Comparison of ENCODE assay signal across 24 cellular contexts in the genomic region with DNA sequence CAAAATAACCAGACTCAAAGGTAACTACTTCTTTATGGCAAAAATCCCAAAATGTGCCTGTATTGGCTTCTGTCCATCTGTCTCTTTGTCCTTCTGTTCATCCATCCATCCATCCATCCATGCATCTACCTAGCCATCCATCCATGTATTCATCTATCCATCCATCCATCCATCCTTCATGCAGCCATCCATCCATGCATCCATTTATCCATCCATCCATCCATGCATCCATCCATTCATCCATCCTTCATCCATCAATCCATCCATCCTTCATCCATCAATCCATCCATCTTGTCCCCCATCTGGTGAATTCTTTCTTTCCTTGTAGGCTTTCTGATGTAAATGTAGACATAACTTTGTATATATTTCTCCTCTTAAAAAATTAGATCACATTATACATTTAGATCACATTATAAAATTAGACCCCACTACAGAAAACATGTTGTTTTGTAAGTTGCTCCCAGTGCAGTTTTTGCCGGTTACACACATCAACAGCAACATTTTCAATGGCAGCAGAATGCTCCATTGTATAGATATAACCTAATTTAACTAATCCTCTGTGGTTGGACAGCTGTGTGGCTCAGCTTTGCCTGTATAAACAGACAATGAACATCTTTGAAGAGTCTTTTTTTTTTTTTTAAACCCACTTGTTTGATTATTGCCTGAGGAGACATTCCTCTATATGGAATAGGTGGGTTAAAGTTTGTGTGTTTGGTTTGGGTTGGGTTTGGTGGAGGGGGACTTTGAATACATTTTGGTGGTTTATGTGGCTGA.
DNase-seq lines count a peak whose midpoint lies in the region; ATAC-seq and TF ChIP-seq lines count a peak whose summit lies in the region.
"Had no signal": no experiment of that assay in that cellular context is flagged by ENCODE, and none has a peak within 500 bp of the region (broad histone marks: within the 10 kb centered on the region; RNA-seq: fewer than 3 reads in every experiment).

No MANE protein-coding gene starts in this region.

- no peak overlapping the region for H3K9ac ChIP-seq in mesenchymal stem cell (ENCODE audit: low read length)

- no peak overlapping the region for H2BK5ac ChIP-seq in mesenchymal stem cell (ENCODE audit: low read depth, low read length, poor library complexity, severe bottlenecking)

- H3K4me3 ChIP-seq in left ventricle myocardium inferior (no peak overlapping the region), heart right ventricle (no peak overlapping the region), mesenchymal stem cell (ENCODE audit: insufficient read depth in 1 of 2, low read depth in 1 of 2, low read length in 2 of 2) (no peak overlapping the region), coronary artery (no peak overlapping the region), right lobe of liver (no peak overlapping the region)
- H3K4me3 ChIP-seq: GM23338, left lung had no signal

- no peak overlapping the region for H2BK120ac ChIP-seq in mesenchymal stem cell (ENCODE audit: low read depth, low read length)

- peaks cover 40% of the 10 kb centered on the region for H3K79me1 ChIP-seq in mesenchymal stem cell (replicated peaks; ENCODE audit: low read length, poor library complexity, severe bottlenecking)

- no peaks in the 10 kb centered on the region for H3K27me3 ChIP-seq in left ventricle myocardium inferior (ENCODE audit: low read depth)
- no peaks in the 10 kb centered on the region for H3K27me3 ChIP-seq in heart right ventricle
- H3K27me3 ChIP-seq in mesenchymal stem cell (ENCODE audit: control insufficient read depth in 1 of 2, insufficient read depth in 1 of 2, low read length in 2 of 2): no peaks in the 10 kb centered on the region
- H3K27me3 ChIP-seq in right lobe of liver: no peaks in the 10 kb centered on the region
- H3K27me3 ChIP-seq: BE2C, left lung had no signal

- no peaks in the 10 kb centered on the region for H3K9me3 ChIP-seq in left ventricle myocardium inferior (replicated peaks)
- H3K9me3 ChIP-seq in heart right ventricle: no peaks in the 10 kb centered on the region
- H3K9me3 ChIP-seq in mesenchymal stem cell (ENCODE audit: control insufficient read depth, low read length): no peaks in the 10 kb centered on the region
- H3K9me3 ChIP-seq in right lobe of liver: no peaks in the 10 kb centered on the region
- H3K9me3 ChIP-seq: BE2C, left lung had no signal

- no peak for TF ChIP-seq POLR2A in right lobe of liver (IDR thresholded peaks at IDR 0.05)

- H2AK5ac ChIP-seq in mesenchymal stem cell (ENCODE audit: low read length, severe bottlenecking): no peak overlapping the region

- H2BK12ac ChIP-seq in mesenchymal stem cell (ENCODE audit: low read length in 2 of 2): peak overlapping the region in 1 of 2 experiments; percentile 34

- intact Hi-C loops in left ventricle myocardium inferior (cut with micrococcal nuclease): no loop called here
- intact Hi-C loops in heart right ventricle (cut with DNase I): loop anchor here in 1 of 10 donors (10.0 kb wide), 1 partner anchor 73 kb away; the partner anchor contains the start of gene MSI2
- intact Hi-C loops in right lobe of liver (cut with DNase I): no loop called here

- ATAC-seq in heart right ventricle: no peak
- no peak for ATAC-seq in HG03139 (IDR thresholded peaks at IDR 0.05; ENCODE audit: unreplicated experiment)
- no peak for ATAC-seq in right lobe of liver
- ATAC-seq: GM23338, left lung, sciatic nerve had no signal

- 99 to 100% methylated on average over 1 of the region's 1 CpG for WGBS in heart right ventricle, 2 donors
- no CpG with 5 or more reads among the region's 1 CpG for WGBS in mesenchymal stem cell
- 100% methylated on average over 1 of the region's 1 CpG for WGBS in right lobe of liver (ENCODE audit: insufficient coverage, low coverage, low lambda C conversion rate, missing lambda C conversion rate)

- DNase-seq in left ventricle myocardium inferior: no peak
- DNase-seq in heart right ventricle: no peak
- peak; percentile 84 for DNase-seq in SK-MEL-5 (ENCODE audit: low read depth, low spot score)
- DNase-seq in mesenchymal stem cell: peak; percentile 49
- no peak for DNase-seq in coronary artery (ENCODE audit: low spot score)
- no peak for DNase-seq in right lobe of liver
- no peak for DNase-seq in stimulated activated CD4-positive, alpha-beta T cell treated with anti-CD3 and anti-CD28 coated beads, Interleukin-4, amount 100 ng/mL, for 1 hour
- DNase-seq: activated CD4-positive, alpha-beta memory T cell treated with anti-CD3 and anti-CD28 coated beads for 36 hours; activated CD4-positive, CD25-positive, alpha-beta regulatory T cell; activated effector memory CD4-positive, alpha-beta T cell treated with anti-CD3 and anti-CD28 coated beads, Interleukin-2, amount 50 U/mL, for 16 hours; BE2C; foreskin fibroblast; GF-D8; hippocampal formation; immature natural killer cell; left lung; midbrain; NCI-H1092 treated with DMSO at 0.1 percent for 48 hours; NCI-H2029; Right ventricle myocardium superior; SW 1271 had no signal

- H3K23ac ChIP-seq in mesenchymal stem cell (ENCODE audit: low read length in 2 of 2): no peak overlapping the region

- H4K91ac ChIP-seq in mesenchymal stem cell (ENCODE audit: low read length): no peak overlapping the region

- no peak overlapping the region for H2BK15ac ChIP-seq in mesenchymal stem cell (ENCODE audit: low read depth, poor library complexity, severe bottlenecking)

- H3K36me3 ChIP-seq in left ventricle myocardium inferior: no peaks in the 10 kb centered on the region
- no peaks in the 10 kb centered on the region for H3K36me3 ChIP-seq in heart right ventricle
- H3K36me3 ChIP-seq in mesenchymal stem cell (ENCODE audit: control insufficient read depth in 1 of 2, insufficient read depth in 2 of 2, low read depth in 1 of 2, low read length in 2 of 2): peaks cover 0 to 20% of the 10 kb centered on the region in 2 experiments
- H3K36me3 ChIP-seq in right lobe of liver: no peaks in the 10 kb centered on the region
- H3K36me3 ChIP-seq: left lung had no signal

- H4K8ac ChIP-seq in mesenchymal stem cell (ENCODE audit: low read length): no peak overlapping the region

- TF ChIP-seq CTCF in left ventricle myocardium inferior (IDR thresholded peaks at IDR 0.05; ENCODE audit: borderline replicate concordance) (no peak), heart right ventricle (IDR thresholded peaks at IDR 0.05) (no peak), coronary artery (IDR thresholded peaks at IDR 0.05) (no peak), right lobe of liver (IDR thresholded peaks at IDR 0.05) (no peak)

- in situ Hi-C loops in SK-MEL-5 (cut with HindIII; ENCODE audit: low pct_unique_long_range_greater_than_20kb, low sequenced_read_pairs): no loop called here

- H3K27ac ChIP-seq in left ventricle myocardium inferior (replicated peaks) (peak overlapping the region; percentile 83), heart right ventricle (peak overlapping the region in 3 of 10 donors; percentile 78 to 85 (median 82)), mesenchymal stem cell (ENCODE audit: low read length, poor library complexity, severe bottlenecking) (no peak overlapping the region), coronary artery (no peak overlapping the region), right lobe of liver (no peak overlapping the region)
- H3K27ac ChIP-seq: left lung had no signal

- H3K4me2 ChIP-seq in mesenchymal stem cell (ENCODE audit: low read length, poor library complexity, severe bottlenecking): no peak overlapping the region
- H3K4me2 ChIP-seq: GM23338 had no signal

- no peak overlapping the region for H3K18ac ChIP-seq in mesenchymal stem cell (ENCODE audit: low read depth in 1 of 2, low read length in 2 of 2)

- H3K14ac ChIP-seq in mesenchymal stem cell (ENCODE audit: low read length in 2 of 2): peak overlapping the region in 1 of 2 experiments; percentile 62

- H3K4ac ChIP-seq in mesenchymal stem cell (ENCODE audit: low read depth in 1 of 2, low read length in 2 of 2): no peak overlapping the region

- H3K4me1 ChIP-seq in left ventricle myocardium inferior (peaks cover 71% of the 10 kb centered on the region), heart right ventricle (peaks cover 10 to 51% (median 25%) of the 10 kb centered on the region in 9 donors), mesenchymal stem cell (ENCODE audit: control insufficient read depth, insufficient read depth, low read depth, low read length) (peaks cover 2% of the 10 kb centered on the region), right lobe of liver (peaks cover 0 to 3% (median 0%) of the 10 kb centered on the region in 4 donors)
- H3K4me1 ChIP-seq: left lung had no signal

- H2AFZ ChIP-seq in mesenchymal stem cell (ENCODE audit: low read depth, low read length): no peak overlapping the region
- H2AFZ ChIP-seq: GM23338 had no signal

Comparison
In these comparisons a context has a peak if more than half of its experiments do, and no peak if none do; other contexts are left out.
1. DNase-seq: peak in SK-MEL-5 (single experiment) and mesenchymal stem cell (single experiment); none in left ventricle myocardium inferior (single experiment), heart right ventricle (0 of 2), coronary artery (single experiment), right lobe of liver (0 of 3) and stimulated activated CD4-positive, alpha-beta T cell treated with anti-CD3 and anti-CD28 coated beads, Interleukin-4, amount 100 ng/mL, for 1 hour (single experiment).